ENCODE assay signal across 23 cellular contexts in the genomic region with DNA sequence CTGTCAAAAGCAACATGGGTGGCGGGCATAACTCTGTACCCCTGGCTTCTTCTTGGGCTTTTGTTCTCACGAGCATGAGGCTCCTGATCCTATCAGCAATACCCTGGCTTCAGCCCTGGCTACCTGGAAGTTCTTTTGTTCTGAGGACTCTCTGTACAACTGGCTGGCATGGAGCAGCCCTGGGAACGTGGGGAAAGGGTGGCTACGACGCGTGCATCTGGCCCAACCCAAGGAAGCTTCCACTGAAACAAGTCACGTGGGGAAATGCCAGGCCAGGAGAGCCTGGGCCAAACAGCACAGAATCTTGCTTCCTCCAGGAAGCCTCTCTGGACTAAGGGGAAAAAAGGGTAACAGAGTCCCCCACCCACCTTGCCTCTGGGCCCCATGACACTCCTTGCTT. TPM values are rescaled to one million over a fixed set of nuclear protein-coding genes. Genes with fewer than 3 reads are reported as not detected.
DNase-seq lines count a peak whose midpoint lies in the region; ATAC-seq and TF ChIP-seq lines count a peak whose summit lies in the region.
"Had no signal": no experiment of that assay in that cellular context is flagged by ENCODE, and none has a peak within 500 bp of the region (broad histone marks: within the 10 kb centered on the region; RNA-seq: fewer than 3 reads in every experiment).

No MANE protein-coding gene starts in this region.

- no peak overlapping the region for H3K4me3 ChIP-seq in BLaER1 treated with 17β-estradiol and CSF1 and Interleukin-3, amounts not matched to agents 10 nM and 100 nM
- no peak overlapping the region for H3K4me3 ChIP-seq in stomach
- H3K4me3 ChIP-seq: GM12878, GM23248, HAP-1 had no signal

- peak overlapping the region in 10 of 11 experiments; percentile 7 to 59 (median 50); a peak in 17 of 22 replicates for H3K4me2 ChIP-seq in BLaER1 treated with 17β-estradiol and CSF1 and Interleukin-3, amounts not matched to agents 10 nM and 100 nM
- H3K4me2 ChIP-seq: KMS-11 had no signal

- H3K4me1 ChIP-seq in BLaER1 treated with 17β-estradiol and CSF1 and Interleukin-3, amounts not matched to agents 10 nM and 100 nM = peaks cover 0 to 18% (median 14%) of the 10 kb centered on the region in 10 experiments; a peak in 17 of 20 replicates
- no peaks in the 10 kb centered on the region for H3K4me1 ChIP-seq in stomach
- H3K4me1 ChIP-seq: HAP-1 had no signal

- H3K27ac ChIP-seq in BLaER1 treated with 17β-estradiol and CSF1 and Interleukin-3, amounts not matched to agents 10 nM and 100 nM = no peak overlapping the region
- H3K27ac ChIP-seq in VCaP (peak overlapping the region; percentile 32; the same call in 1 of the 2 replicates), stomach (no peak overlapping the region)
- H3K27ac ChIP-seq: GM23248, HL-60, KMS-11 had no signal

- no peak for ATAC-seq in HG03108 (IDR thresholded peaks at IDR 0.05; ENCODE audit: unreplicated experiment)
- ATAC-seq: CD8-positive, alpha-beta T cell; GM12878 had no signal

- intact Hi-C loops in stomach (cut with DNase I; ENCODE audit: low total_unique reads) = no loop called here

- peak; percentile 36 for DNase-seq in islet precursor cell
- peak; percentile 13 for DNase-seq in stomach
- DNase-seq in NCI-H1417 (lab: John Stamatoyannopoulos, UW) = no peak
- DNase-seq in hepatic stellate cell (ENCODE audit: low spot score) = no peak
- DNase-seq: DND-41, GM23248, NCI-H1105 treated with DMSO at 0.1 percent for 48 hours, NCI-H1694, NCI-H2081, NCI-H2171 treated with DMSO at 0.1 percent for 48 hours, NCI-H524 treated with DMSO at 0.1 percent for 48 hours, NCI-H82, SHP77 had no signal

- no peak for TF ChIP-seq CTCF in VCaP (conservative IDR thresholded peaks at IDR 0.05)
- no peak for TF ChIP-seq CTCF in stomach (IDR thresholded peaks at IDR 0.05)

- TF ChIP-seq EP300 in stomach (IDR thresholded peaks at IDR 0.05) = no peak

- no peaks in the 10 kb centered on the region for H3K27me3 ChIP-seq in BLaER1 treated with 17β-estradiol and CSF1 and Interleukin-3, amounts not matched to agents 10 nM and 100 nM
- H3K27me3 ChIP-seq in stomach = peaks cover 0 to 46% (median 0%) of the 10 kb centered on the region in 3 donors

- no peaks in the 10 kb centered on the region for H3K9me3 ChIP-seq in BLaER1 treated with 17β-estradiol and CSF1 and Interleukin-3, amounts not matched to agents 10 nM and 100 nM (replicated peaks in 1 of 11)
- no peaks in the 10 kb centered on the region for H3K9me3 ChIP-seq in stomach
- H3K9me3 ChIP-seq: HAP-1 had no signal

- H3K9ac ChIP-seq in BLaER1 treated with 17β-estradiol and CSF1 and Interleukin-3, amounts not matched to agents 10 nM and 100 nM = no peak overlapping the region
- H3K9ac ChIP-seq: GM23248, KMS-11 had no signal

- 63 to 75% (median 75%) methylated on average over 7 of the region's 7 CpGs for WGBS in stomach, 5 donors

- peaks cover 0 to 5% (median 0%) of the 10 kb centered on the region in 11 experiments; a peak in 1 of 22 replicates for H4K20me1 ChIP-seq in BLaER1 treated with 17β-estradiol and CSF1 and Interleukin-3, amounts not matched to agents 10 nM and 100 nM

- H3K36me3 ChIP-seq in BLaER1 treated with 17β-estradiol and CSF1 and Interleukin-3, amounts not matched to agents 10 nM and 100 nM = no peaks in the 10 kb centered on the region
- no peaks in the 10 kb centered on the region for H3K36me3 ChIP-seq in stomach
- H3K36me3 ChIP-seq: HAP-1 had no signal

- TF ChIP-seq POLR2A in stomach (IDR thresholded peaks at IDR 0.05) = no peak

RNA-seq across cellular contexts. Expression of a gene that starts 22.7 kb away (rescaled TPM):
- under 1 TPM in 1 of 5 donors, not detected in 4; 0.37 TPM for total RNA-seq in stomach
- under 1 TPM in 1 of 3 donors, not detected in 2; 0.03 TPM for polyA plus RNA-seq in stomach
- total RNA-seq: CD8-positive, alpha-beta T cell; GM12878; GM23248; HT-29 had no signal
- polyA plus RNA-seq: BJ, GM23248 had no signal

Comparison
In these comparisons a context has a peak if more than half of its experiments do, and no peak if none do; other contexts are left out.
1. DNase-seq: peak in islet precursor cell (single experiment) and stomach (single experiment); none in NCI-H1417 (0 of 3) and hepatic stellate cell (single experiment).